In genomic region chr16:24730914-24731313, GRCh38 we compare ENCODE assay signal across 7 cellular contexts. TPM values are rescaled to one million over a fixed set of nuclear protein-coding genes. Genes with fewer than 3 reads are reported as not detected.
DNase-seq lines count a peak whose midpoint lies in the region; ATAC-seq and TF ChIP-seq lines count a peak whose summit lies in the region.

No MANE protein-coding gene starts in this region.

- no peaks in the 10 kb centered on the region for H3K27me3 Mint-ChIP-seq in activated T-helper 1 cell treated with anti-CD3 and anti-CD28 coated beads, Interleukin-12 subunit alpha, Interleukin-12 subunit beta, Interleukin-2, Interleukin-4 antibody, amounts not matched to agents 30 ng/mL and 10 ng/mL and 1 ng/mL, durations not matched to agents 14 hours and 24 hours and 36 hours (ENCODE audit: insufficient read depth)
- H3K27me3 Mint-ChIP-seq in stimulated activated naive CD8-positive, alpha-beta T cell treated with anti-CD3 and anti-CD28 coated beads, Interleukin-15, amount 100 ng/mL, for 72 hours: no peaks in the 10 kb centered on the region

- H3K4me3 ChIP-seq in HL-60 (replicated peaks; ENCODE audit: insufficient read depth, low read length) (peak overlapping the region; percentile 90), iPS-11a (ENCODE audit: low read depth, low read length) (peak overlapping the region; percentile 75)

- H3K27ac ChIP-seq in HL-60 (replicated peaks): no peak overlapping the region

- H3K27ac Mint-ChIP-seq in activated T-helper 1 cell treated with anti-CD3 and anti-CD28 coated beads, Interleukin-12 subunit alpha, Interleukin-12 subunit beta, Interleukin-2, Interleukin-4 antibody, amounts not matched to agents 30 ng/mL and 10 ng/mL and 1 ng/mL, durations not matched to agents 14 hours and 24 hours and 36 hours: peak overlapping the region; percentile 66
- H3K27ac Mint-ChIP-seq in stimulated activated naive CD8-positive, alpha-beta T cell treated with anti-CD3 and anti-CD28 coated beads, Interleukin-15, amount 100 ng/mL, for 72 hours: peak overlapping the region; percentile 50 to 77

- H3K36me3 Mint-ChIP-seq in activated T-helper 1 cell treated with anti-CD3 and anti-CD28 coated beads, Interleukin-12 subunit alpha, Interleukin-12 subunit beta, Interleukin-2, Interleukin-4 antibody, amounts not matched to agents 30 ng/mL and 10 ng/mL and 1 ng/mL, durations not matched to agents 14 hours and 24 hours and 36 hours (ENCODE audit: low read depth): peaks cover 28% of the 10 kb centered on the region

- H3K4me1 Mint-ChIP-seq in activated T-helper 1 cell treated with anti-CD3 and anti-CD28 coated beads, Interleukin-12 subunit alpha, Interleukin-12 subunit beta, Interleukin-2, Interleukin-4 antibody, amounts not matched to agents 30 ng/mL and 10 ng/mL and 1 ng/mL, durations not matched to agents 14 hours and 24 hours and 36 hours (ENCODE audit: low read depth): peaks cover 42% of the 10 kb centered on the region
- H3K4me1 Mint-ChIP-seq in stimulated activated naive CD8-positive, alpha-beta T cell treated with anti-CD3 and anti-CD28 coated beads, Interleukin-15, amount 100 ng/mL, for 72 hours: peaks cover 52% of the 10 kb centered on the region

- peak overlapping the region; percentile 92 for H3K4me3 Mint-ChIP-seq in activated T-helper 1 cell treated with anti-CD3 and anti-CD28 coated beads, Interleukin-12 subunit alpha, Interleukin-12 subunit beta, Interleukin-2, Interleukin-4 antibody, amounts not matched to agents 30 ng/mL and 10 ng/mL and 1 ng/mL, durations not matched to agents 14 hours and 24 hours and 36 hours
- peak overlapping the region; percentile 71 to 93 for H3K4me3 Mint-ChIP-seq in stimulated activated naive CD8-positive, alpha-beta T cell treated with anti-CD3 and anti-CD28 coated beads, Interleukin-15, amount 100 ng/mL, for 72 hours

- TF ChIP-seq CTCF in HL-60 (IDR thresholded peaks at IDR 0.05; ENCODE audit: insufficient read depth, low read length): no peak

- H3K27me3 ChIP-seq in HL-60 (ENCODE audit: insufficient read depth, poor library complexity, severe bottlenecking): no peaks in the 10 kb centered on the region

- H3K9me3 Mint-ChIP-seq in activated T-helper 1 cell treated with anti-CD3 and anti-CD28 coated beads, Interleukin-12 subunit alpha, Interleukin-12 subunit beta, Interleukin-2, Interleukin-4 antibody, amounts not matched to agents 30 ng/mL and 10 ng/mL and 1 ng/mL, durations not matched to agents 14 hours and 24 hours and 36 hours: no peaks in the 10 kb centered on the region
- no peaks in the 10 kb centered on the region for H3K9me3 Mint-ChIP-seq in stimulated activated naive CD8-positive, alpha-beta T cell treated with anti-CD3 and anti-CD28 coated beads, Interleukin-15, amount 100 ng/mL, for 72 hours

- DNase-seq in HL-60 (ENCODE audit: low read depth in 1 of 2, low spot score in 1 of 2) (no peak), NCI-H526 (lab: John Stamatoyannopoulos, UW) (no peak)
- no peak for DNase-seq in activated T-helper 1 cell treated with anti-CD3 and anti-CD28 coated beads, Interleukin-12 subunit alpha, Interleukin-12 subunit beta, Interleukin-2, Interleukin-4 antibody, amounts not matched to agents 30 ng/mL and 10 ng/mL and 1 ng/mL, durations not matched to agents 14 hours and 24 hours and 36 hours (ENCODE audit: low spot score)
- no peak for DNase-seq in stimulated activated naive CD8-positive, alpha-beta T cell treated with anti-CD3 and anti-CD28 coated beads, Interleukin-15, amount 100 ng/mL, for 72 hours
- DNase-seq in activated CD4-positive, CD25-positive, alpha-beta regulatory T cell (lab: John Stamatoyannopoulos, UW): no peak

- intact Hi-C loops in activated T-helper 1 cell treated with anti-CD3 and anti-CD28 coated beads, Interleukin-12 subunit alpha, Interleukin-12 subunit beta, Interleukin-2, Interleukin-4 antibody, amounts not matched to agents 30 ng/mL and 10 ng/mL and 1 ng/mL, durations not matched to agents 14 hours and 24 hours and 36 hours (cut with micrococcal nuclease): loop anchor here (5.0 kb wide), 1 partner anchor 381 kb away; the partner anchor contains the start of gene LCMT1

- ATAC-seq in stimulated activated naive CD8-positive, alpha-beta T cell treated with anti-CD3 and anti-CD28 coated beads, Interleukin-15, amount 100 ng/mL, for 72 hours: no peak
- no peak for ATAC-seq in HG03565 (IDR thresholded peaks at IDR 0.05; ENCODE audit: unreplicated experiment)

RNA-seq across cellular contexts. Expression of gene TNRC6A, which starts 1.5 kb away (rescaled TPM):
- 57.8 and 60.9 TPM in 2 replicates for total RNA-seq in activated T-helper 1 cell treated with anti-CD3 and anti-CD28 coated beads, Interleukin-12 subunit alpha, Interleukin-12 subunit beta, Interleukin-2, Interleukin-4 antibody, amounts not matched to agents 30 ng/mL and 10 ng/mL and 1 ng/mL, durations not matched to agents 14 hours and 24 hours and 36 hours
